7 cellular contexts compared by ENCODE assay signal in the genomic region with DNA sequence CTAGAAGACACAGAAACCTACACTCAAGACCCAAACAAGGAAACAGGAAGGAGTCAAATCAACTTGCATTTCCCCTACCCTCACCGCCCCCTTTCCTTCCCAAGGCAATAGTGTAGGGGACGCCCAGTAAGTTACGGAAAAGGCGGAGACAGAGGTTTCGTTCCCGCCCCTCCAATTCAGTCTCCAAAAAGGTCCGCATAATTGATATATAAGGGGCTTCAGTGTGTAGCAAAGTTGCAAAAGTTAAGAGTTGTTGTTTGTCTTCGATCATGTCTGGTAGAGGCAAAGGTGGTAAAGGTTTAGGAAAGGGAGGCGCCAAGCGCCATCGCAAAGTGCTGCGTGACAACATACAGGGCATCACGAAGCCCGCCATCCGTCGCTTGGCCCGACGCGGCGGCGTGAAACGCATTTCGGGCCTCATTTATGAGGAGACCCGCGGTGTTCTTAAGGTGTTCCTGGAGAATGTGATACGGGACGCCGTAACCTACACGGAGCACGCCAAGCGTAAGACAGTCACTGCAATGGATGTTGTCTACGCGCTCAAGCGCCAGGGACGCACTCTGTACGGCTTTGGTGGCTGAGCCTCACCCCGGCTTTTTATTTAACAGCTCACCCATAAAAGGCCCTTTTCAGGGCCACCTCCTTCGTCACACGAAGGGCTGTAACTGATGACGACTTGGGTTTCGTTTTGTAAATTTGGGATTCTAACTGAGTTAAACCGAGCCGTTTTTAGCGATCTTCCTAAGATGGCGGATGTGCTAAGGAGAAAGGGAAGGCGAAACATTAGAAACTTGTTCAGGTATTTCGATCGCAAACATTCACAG.
A peak's percentile ranks its signal among the peaks of the same experiment; 100 is the strongest.
DNase-seq lines count a peak whose midpoint lies in the region; ATAC-seq and TF ChIP-seq lines count a peak whose summit lies in the region.

No MANE protein-coding gene starts in this region.

- peak overlapping the region; percentile 63 for H3K4me3 ChIP-seq in effector memory CD4-positive, alpha-beta T cell (ENCODE audit: insufficient read depth, low read depth, low read length, poor library complexity, severe bottlenecking)
- H3K4me3 ChIP-seq in mucosa of descending colon (no peak overlapping the region), stomach smooth muscle (ENCODE audit: low read length in 2 of 2) (peak overlapping the region; percentile 66 to 73)

- intact Hi-C loops in mucosa of descending colon (cut with DNase I, micrococcal nuclease) = no loop called here

- H3K36me3 ChIP-seq in effector memory CD4-positive, alpha-beta T cell (ENCODE audit: control insufficient read depth, insufficient read depth, low read length) = no peaks in the 10 kb centered on the region
- no peaks in the 10 kb centered on the region for H3K36me3 ChIP-seq in mucosa of descending colon (ENCODE audit: low read depth)
- H3K36me3 ChIP-seq in stomach smooth muscle (ENCODE audit: control insufficient read depth in 2 of 2, insufficient read depth in 2 of 2, low read length in 2 of 2) = no peaks in the 10 kb centered on the region

- no peak for TF ChIP-seq CTCF in mucosa of descending colon (IDR thresholded peaks at IDR 0.05)

- peak; percentile 82 for DNase-seq in activated CD4-positive, alpha-beta T cell treated with anti-CD3 and anti-CD28 coated beads for 48 hours
- peak; percentile 44 to 54 (median 48) for DNase-seq in effector memory CD4-positive, alpha-beta T cell
- DNase-seq in mucosa of descending colon (peak; percentile 60 to 73 (median 64)), glomerular visceral epithelial cell (ENCODE audit: extremely low spot score) (no peak)

- peak; percentile 56 for ATAC-seq in GM18873 (IDR thresholded peaks at IDR 0.05; ENCODE audit: low FRiP score, unreplicated experiment)
- peak; percentile 58 for ATAC-seq in HG03066 (IDR thresholded peaks at IDR 0.05; ENCODE audit: low read depth, unreplicated experiment)
- peak; percentile 55 for ATAC-seq in mucosa of descending colon

- H3K4me1 ChIP-seq in effector memory CD4-positive, alpha-beta T cell (ENCODE audit: control insufficient read depth, insufficient read depth, low read length, poor library complexity, severe bottlenecking) = no peaks in the 10 kb centered on the region
- H3K4me1 ChIP-seq in mucosa of descending colon (ENCODE audit: low read depth) (peaks cover 20% of the 10 kb centered on the region), stomach smooth muscle (ENCODE audit: control insufficient read depth, insufficient read depth, low read length) (peaks cover 5% of the 10 kb centered on the region)

- H3K27me3 ChIP-seq in effector memory CD4-positive, alpha-beta T cell (replicated peaks; ENCODE audit: control insufficient read depth, insufficient read depth, low read length, poor library complexity, severe bottlenecking) = no peaks in the 10 kb centered on the region
- H3K27me3 ChIP-seq in stomach smooth muscle (ENCODE audit: control insufficient read depth in 1 of 2, insufficient read depth in 2 of 2, low read length in 2 of 2) = peaks cover 0 to 31% of the 10 kb centered on the region in 2 donors

- H3K9ac ChIP-seq in stomach smooth muscle (ENCODE audit: low read length in 2 of 2) = peak overlapping the region; percentile 58 to 65

- peak overlapping the region; percentile 78 for H3K27ac ChIP-seq in effector memory CD4-positive, alpha-beta T cell (ENCODE audit: insufficient read depth, low read length, poor library complexity, severe bottlenecking)
- H3K27ac ChIP-seq in stomach smooth muscle (ENCODE audit: low read length) = peak overlapping the region; percentile 53

- no peaks in the 10 kb centered on the region for H3K9me3 ChIP-seq in effector memory CD4-positive, alpha-beta T cell (ENCODE audit: control insufficient read depth, low read length)
- H3K9me3 ChIP-seq in mucosa of descending colon (no peaks in the 10 kb centered on the region), stomach smooth muscle (ENCODE audit: control insufficient read depth in 2 of 2, low read length in 2 of 2) (no peaks in the 10 kb centered on the region)
